ENCODE assay signal across 1 cellular context in genomic region chr10:85888004-85888403, GRCh38.
TF ChIP-seq lines count a peak whose summit lies in the region.

No MANE protein-coding gene starts in this region.

TF ChIP-seq in HepG2, 621 proteins besides CTCF, POLR2A, EP300 and RAD21 (continued from another document and continues in another):
- no peak for TF ChIP-seq ATF5 (CRISPR knock-in tag; IDR thresholded peaks at IDR 0.05; ENCODE audit: low read depth)
- no peak for TF ChIP-seq ATAD3A (CRISPR knock-in tag; IDR thresholded peaks at IDR 0.05)
- TF ChIP-seq NFKBIZ (CRISPR knock-in tag; IDR thresholded peaks at IDR 0.05), result no peak
- no peak for TF ChIP-seq CHD2 (IDR thresholded peaks at IDR 0.05; ENCODE audit: low read depth, low read length)
- TF ChIP-seq PHF8 (CRISPR knock-in tag; IDR thresholded peaks at IDR 0.05), result no peak
- TF ChIP-seq ZNF800 (CRISPR knock-in tag; IDR thresholded peaks at IDR 0.05), result no peak
- TF ChIP-seq ZNF468 (CRISPR knock-in tag; IDR thresholded peaks at IDR 0.05), result no peak
- no peak for TF ChIP-seq ZNF142 (CRISPR knock-in tag; IDR thresholded peaks at IDR 0.05)
- TF ChIP-seq KDM5B (CRISPR knock-in tag; IDR thresholded peaks at IDR 0.05; ENCODE audit: borderline replicate concordance), result no peak
- TF ChIP-seq ZNF781 (CRISPR knock-in tag; IDR thresholded peaks at IDR 0.05; ENCODE audit: borderline replicate concordance, not compliant biosample characterization), result no peak
- no peak for TF ChIP-seq ZFY (CRISPR knock-in tag; IDR thresholded peaks at IDR 0.05)
- TF ChIP-seq JUN (CRISPR knock-in tag; IDR thresholded peaks at IDR 0.05), result no peak
- no peak for TF ChIP-seq ZNF7 (CRISPR knock-in tag; IDR thresholded peaks at IDR 0.05)
- peak; percentile 97 for TF ChIP-seq SOX5 (CRISPR knock-in tag; IDR thresholded peaks at IDR 0.05; ENCODE audit: borderline replicate concordance)
- TF ChIP-seq MAF1 (CRISPR knock-in tag; IDR thresholded peaks at IDR 0.05; ENCODE audit: borderline replicate concordance), result no peak
- no peak for TF ChIP-seq MYPOP (CRISPR knock-in tag; IDR thresholded peaks at IDR 0.05)
- TF ChIP-seq ZFP90 (CRISPR knock-in tag; IDR thresholded peaks at IDR 0.05; ENCODE audit: borderline replicate concordance), result no peak
- no peak for TF ChIP-seq PHF5A (CRISPR knock-in tag; IDR thresholded peaks at IDR 0.05; ENCODE audit: low read depth, unreplicated experiment)
- no peak for TF ChIP-seq ZNF567 (CRISPR knock-in tag; IDR thresholded peaks at IDR 0.05; ENCODE audit: borderline replicate concordance)
- no peak for TF ChIP-seq AGO2 (optimal IDR thresholded peaks at IDR 0.05; ENCODE audit: low read depth, low read length)
- TF ChIP-seq STAT6 (CRISPR knock-in tag; IDR thresholded peaks at IDR 0.05; ENCODE audit: borderline replicate concordance), result no peak
- no peak for TF ChIP-seq NFE2L1 (CRISPR knock-in tag; IDR thresholded peaks at IDR 0.05; ENCODE audit: borderline replicate concordance)
- no peak for TF ChIP-seq ZNF770 (CRISPR knock-in tag; IDR thresholded peaks at IDR 0.05)
- TF ChIP-seq IKZF4 (CRISPR knock-in tag; IDR thresholded peaks at IDR 0.05; ENCODE audit: borderline replicate concordance, low read depth, not compliant biosample characterization), result no peak
- TF ChIP-seq NFE2L2 (IDR thresholded peaks at IDR 0.05; ENCODE audit: low read length), result no peak
- no peak for TF ChIP-seq ARNT (IDR thresholded peaks at IDR 0.05)
- TF ChIP-seq ELK4 (CRISPR knock-in tag; IDR thresholded peaks at IDR 0.05; ENCODE audit: borderline replicate concordance), result no peak
- no peak for TF ChIP-seq RBM22 (optimal IDR thresholded peaks at IDR 0.05; ENCODE audit: low read length)
- peak; percentile 41; the same call in 1 of the 2 replicates for TF ChIP-seq NR2F6 (IDR thresholded peaks at IDR 0.05)
- peak; percentile 35; the same call in 1 of the 2 replicates for TF ChIP-seq NR2F6 (CRISPR knock-in tag; IDR thresholded peaks at IDR 0.05)
- no peak for TF ChIP-seq MAFK (conservative IDR thresholded peaks at IDR 0.05 in 1 of 2, IDR thresholded peaks at IDR 0.05 in 1 of 2; ENCODE audit: low read length in 2 of 2)
- TF ChIP-seq NR2F2 (IDR thresholded peaks at IDR 0.05; ENCODE audit: borderline replicate concordance, low read depth), result no peak
- peak; percentile 43; the same call in 1 of the 2 replicates for TF ChIP-seq NR2C2 (CRISPR knock-in tag; IDR thresholded peaks at IDR 0.05; ENCODE audit: borderline replicate concordance)
- 0 out of 2 replicates have a peak, but pooled peaks have one; percentile 21 for TF ChIP-seq FOXP4 (CRISPR knock-in tag; IDR thresholded peaks at IDR 0.05)
- TF ChIP-seq KDM3A (CRISPR knock-in tag; IDR thresholded peaks at IDR 0.05; ENCODE audit: low read depth), result no peak
- TF ChIP-seq ZNF644 (CRISPR knock-in tag; IDR thresholded peaks at IDR 0.05; ENCODE audit: low read depth), result peak; percentile 45; the same call in 1 of the 2 replicates
- no peak for TF ChIP-seq KDM4B (CRISPR knock-in tag; IDR thresholded peaks at IDR 0.05)
- TF ChIP-seq ZNF639 (CRISPR knock-in tag; conservative IDR thresholded peaks at IDR 0.05), result no peak
- no peak for TF ChIP-seq ZSCAN29 (CRISPR knock-in tag; conservative IDR thresholded peaks at IDR 0.05)
- TF ChIP-seq HINFP (CRISPR knock-in tag; IDR thresholded peaks at IDR 0.05; ENCODE audit: low read depth), result no peak
- no peak for TF ChIP-seq NR1H2 (CRISPR knock-in tag; IDR thresholded peaks at IDR 0.05; ENCODE audit: borderline replicate concordance, low read depth)
